Comparison of ENCODE assay signal across 2 cellular contexts in genomic region chr6:151029976-151030375, GRCh38.
TF ChIP-seq lines count a peak whose summit lies in the region.

No MANE protein-coding gene starts in this region.

TF ChIP-seq in HCT116, 20 proteins besides CTCF, POLR2A, EP300 and RAD21:
- no peak for TF ChIP-seq ZNF274 (IDR thresholded peaks at IDR 0.05; ENCODE audit: low read depth, low read length)
- TF ChIP-seq SIN3A (IDR thresholded peaks at IDR 0.05; ENCODE audit: low read depth) = 0 out of 2 replicates have a peak, but pooled peaks have one; percentile 9
- peak; percentile 16; the same call in 1 of the 2 replicates for TF ChIP-seq CBX3 (IDR thresholded peaks at IDR 0.05; ENCODE audit: low read depth)
- no peak for TF ChIP-seq CEBPB (IDR thresholded peaks at IDR 0.05; ENCODE audit: low read depth)
- TF ChIP-seq YY1 (IDR thresholded peaks at IDR 0.05; ENCODE audit: extremely low read depth, insufficient replicate concordance, low read depth, low read length) = no peak
TF ChIP-seq in HCT116: peak in this region for 2.

TF ChIP-seq in H1, 55 proteins besides CTCF, POLR2A, EP300 and RAD21:
- TF ChIP-seq POLR2AphosphoS5 (IDR thresholded peaks at IDR 0.05; ENCODE audit: low read depth, low read length) = peak; percentile 26; the same call in 1 of the 2 replicates
- TF ChIP-seq PHF8 (conservative IDR thresholded peaks at IDR 0.05; ENCODE audit: low read depth, low read length) = no peak
TF ChIP-seq in H1: peak in this region for 1.
